8 cellular contexts compared by ENCODE assay signal in the genomic region with DNA sequence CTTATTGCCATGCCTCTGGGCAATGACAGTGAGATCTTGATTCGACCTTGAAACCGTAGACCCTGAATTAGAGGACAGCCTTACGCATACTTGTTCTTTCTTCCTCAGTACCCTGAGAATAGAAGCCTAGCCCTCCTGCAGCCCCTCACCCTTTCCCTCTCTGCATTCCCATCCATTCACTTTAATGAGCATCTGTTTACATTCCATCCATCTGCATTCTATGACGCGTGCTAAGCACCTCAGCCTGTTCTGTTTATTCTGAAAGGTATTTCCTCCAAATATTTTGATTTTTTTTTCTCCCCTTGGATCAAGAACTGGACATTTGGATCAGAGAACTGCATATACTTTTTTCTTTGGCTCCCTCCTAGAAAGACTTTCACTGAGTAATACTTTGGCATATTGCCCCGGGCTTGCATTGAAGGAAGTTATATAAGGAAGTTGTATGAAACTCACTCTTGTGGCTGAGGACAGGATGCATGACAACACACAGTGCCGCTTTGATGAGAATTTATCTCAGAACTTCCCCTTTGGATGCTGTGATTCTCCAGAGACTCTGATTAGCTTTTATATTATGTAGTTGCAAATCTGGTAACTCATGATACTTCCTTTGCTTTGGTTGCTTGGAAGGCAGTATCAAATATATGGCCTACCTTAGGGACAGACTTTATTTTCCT. TPM values are rescaled to one million over a fixed set of nuclear protein-coding genes. Genes with fewer than 3 reads are reported as not detected.
DNase-seq lines count a peak whose midpoint lies in the region; ATAC-seq and TF ChIP-seq lines count a peak whose summit lies in the region.
"Had no signal": no experiment of that assay in that cellular context is flagged by ENCODE, and none has a peak within 500 bp of the region (broad histone marks: within the 10 kb centered on the region; RNA-seq: fewer than 3 reads in every experiment).

No MANE protein-coding gene starts in this region.

- H3K27ac ChIP-seq in left lung (peak overlapping the region; percentile 54 to 70), vagina (peak overlapping the region; percentile 45)

- TF ChIP-seq POLR2A in vagina (IDR thresholded peaks at IDR 0.05) = no peak

- H3K4me3 ChIP-seq in left lung = no peak overlapping the region
- H3K4me3 ChIP-seq in vagina = no peak overlapping the region

- H3K4me1 ChIP-seq in left lung (peaks cover 21 to 50% of the 10 kb centered on the region in 2 donors), vagina (peaks cover 30% of the 10 kb centered on the region)

- peak; percentile 53 for DNase-seq in GM13977 (ENCODE audit: low spot score)
- peak; percentile 61 for DNase-seq in NCI-H226
- peak; percentile 71 for DNase-seq in central memory CD4-positive, alpha-beta T cell
- peak in 1 of 2 donors; percentile 45 for DNase-seq in left lung
- DNase-seq in vagina (ENCODE audit: extremely low spot score in 2 of 2) = no peak
- no peak for DNase-seq in T1000 (lab: John Stamatoyannopoulos, UW)
- no peak for DNase-seq in NCI-H2171 treated with DMSO at 0.1 percent for 48 hours (lab: John Stamatoyannopoulos, UW)

- peak; percentile 73 for ATAC-seq in left lung

- in situ Hi-C loops in GM13977 (cut with MboI; ENCODE audit: low pct_unique_long_range_greater_than_20kb, low sequenced_read_pairs, unreplicated experiment) = no loop called here

- H3K9me3 ChIP-seq in left lung (no peaks in the 10 kb centered on the region), vagina (no peaks in the 10 kb centered on the region)

- no peak for TF ChIP-seq CTCF in GM13977 (IDR thresholded peaks at IDR 0.05; ENCODE audit: extremely low read depth, insufficient read depth, missing control alignments)
- no peak for TF ChIP-seq CTCF in left lung (IDR thresholded peaks at IDR 0.05)
- no peak for TF ChIP-seq CTCF in vagina (IDR thresholded peaks at IDR 0.05)

- peaks cover 0 to 63% of the 10 kb centered on the region in 2 donors for H3K27me3 ChIP-seq in left lung
- no peaks in the 10 kb centered on the region for H3K27me3 ChIP-seq in vagina

- H3K36me3 ChIP-seq in left lung = no peaks in the 10 kb centered on the region
- peaks cover 0 to 3% of the 10 kb centered on the region in 2 donors for H3K36me3 ChIP-seq in vagina

- intact Hi-C loops in left lung (cut with DNase I) = no loop called here
- intact Hi-C loops in vagina (cut with DNase I) = loop anchor here (5.0 kb wide), 1 partner anchor 47 kb away; no protein-coding TSS in a partner anchor

RNA-seq across cellular contexts. Expression of a gene that starts 15.7 kb away (rescaled TPM):
- total RNA-seq in left lung (10 to 100 TPM in 1 of 2 donors, 1 to 10 TPM in 1; 6.4 to 12.7 TPM), vagina (11.3 TPM)

RNA-seq across cellular contexts. Expression of a gene that starts 16.2 kb away (rescaled TPM):
- total RNA-seq in left lung (not detected), vagina (not detected)
- total RNA-seq: activated CD8-positive, alpha-beta memory T cell treated with anti-CD3 and anti-CD28 coated beads for 36 hours had no signal

RNA-seq across cellular contexts. Expression of a gene that starts 25.4 kb away (rescaled TPM):
- total RNA-seq in left lung = not detected
- not detected for total RNA-seq in vagina
- total RNA-seq: activated CD8-positive, alpha-beta memory T cell treated with anti-CD3 and anti-CD28 coated beads for 36 hours had no signal

RNA-seq across cellular contexts. Expression of a gene that starts 29.9 kb away (rescaled TPM):
- 10 to 100 TPM; 29.3 to 45.3 TPM for total RNA-seq in left lung
- total RNA-seq in vagina = 24.1 TPM

RNA-seq across cellular contexts. Expression of a gene that starts 32.7 kb away (rescaled TPM):
- total RNA-seq in left lung (1 to 10 TPM; 1.8 to 6.2 TPM), vagina (not detected)

Comparison
In these comparisons a context has a peak if more than half of its experiments do, and no peak if none do; other contexts are left out.
1. DNase-seq: peak in GM13977 (single experiment), NCI-H226 (single experiment) and central memory CD4-positive, alpha-beta T cell (single experiment); none in vagina (0 of 2), T1000 (single experiment) and NCI-H2171 treated with DMSO at 0.1 percent for 48 hours (single experiment).